13 cellular contexts compared by ENCODE assay signal in genomic region chr2:58734365-58734764, GRCh38.
DNase-seq lines count a peak whose midpoint lies in the region; ATAC-seq, FAIRE-seq and TF ChIP-seq lines count a peak whose summit lies in the region.
"Had no signal": no experiment of that assay in that cellular context is flagged by ENCODE, and none has a peak within 500 bp of the region (broad histone marks: within the 10 kb centered on the region; RNA-seq: fewer than 3 reads in every experiment).

No MANE protein-coding gene starts in this region.

- H3K9me1 ChIP-seq in K562 (ENCODE audit: control insufficient read depth, insufficient read depth, low read length): no peaks in the 10 kb centered on the region

- ATAC-seq in K562 (peak; percentile 10; the same call in 1 of the 3 replicates), GM19351 (IDR thresholded peaks at IDR 0.05; ENCODE audit: unreplicated experiment) (no peak)
- ATAC-seq: esophagus mucosa had no signal

- H3K4me3 ChIP-seq in K562 (no peak overlapping the region), trophoblast cell (ENCODE audit: low read depth, low read length) (no peak overlapping the region)

- no peak overlapping the region for H4K91ac ChIP-seq in trophoblast cell (ENCODE audit: low read depth, low read length)

- H3K9ac ChIP-seq in K562 (ENCODE audit: insufficient read depth in 1 of 2, low read depth in 2 of 2, low read length in 2 of 2) (no peak overlapping the region), trophoblast cell (ENCODE audit: low read length) (no peak overlapping the region)

- H2BK5ac ChIP-seq in trophoblast cell (ENCODE audit: low read depth, low read length, poor library complexity): no peak overlapping the region

- H3K27me3 ChIP-seq in K562 (ENCODE audit: control insufficient read depth in 2 of 2, insufficient read depth in 2 of 2, low read length in 2 of 2) (no peaks in the 10 kb centered on the region), trophoblast cell (ENCODE audit: insufficient read depth, low read length) (no peaks in the 10 kb centered on the region)

- peaks cover 0 to 59% of the 10 kb centered on the region in 2 experiments; a peak in 4 of 5 replicates for H3K4me1 ChIP-seq in K562 (replicated peaks in 1 of 2; ENCODE audit: control insufficient read depth in 2 of 2, insufficient read depth in 2 of 2, low read length in 2 of 2)
- H3K4me1 ChIP-seq in trophoblast cell (ENCODE audit: control insufficient read depth in 1 of 2, insufficient read depth in 2 of 2, low read length in 2 of 2): no peaks in the 10 kb centered on the region

- H4K8ac ChIP-seq in trophoblast cell (ENCODE audit: low read depth, low read length): no peak overlapping the region

- H2AK5ac ChIP-seq in trophoblast cell (ENCODE audit: low read length): no peak overlapping the region

- in situ Hi-C loops in K562 (cut with MboI): no loop called here
- in situ Hi-C loops in GM13977 (cut with MboI; ENCODE audit: low pct_unique_long_range_greater_than_20kb, low sequenced_read_pairs, unreplicated experiment): no loop called here

- H2AFZ ChIP-seq in K562 (ENCODE audit: low read depth, low read length) (peak overlapping the region; percentile 69), trophoblast cell (ENCODE audit: insufficient read depth, low read length, poor library complexity) (no peak overlapping the region)

- DNase-seq in NCI-H2196 treated with DMSO at 0.1 percent for 48 hours (lab: John Stamatoyannopoulos, UW; ENCODE audit: unreplicated experiment): peak; percentile 19
- no peak for DNase-seq in NCI-H2196 (lab: John Stamatoyannopoulos, UW; ENCODE audit: unreplicated experiment)
- DNase-seq in NCI-H146 (lab: John Stamatoyannopoulos, UW): peak; percentile 83
- peak in 1 of 4 experiments; percentile 35 for DNase-seq in K562 (ENCODE audit: extremely low read depth in 1 of 4, low spot score in 3 of 4)
- peak; percentile 36 to 85 for DNase-seq in trophoblast cell
- DNase-seq in GM13977 (ENCODE audit: low spot score): no peak
- no peak for DNase-seq in inferior parietal cortex (ENCODE audit: extremely low spot score)
- DNase-seq: cerebellar nuclear complex; Kasumi-1; NK-92 treated with Interleukin-12 subunit alpha and Interleukin-12 subunit beta, amount 100 ng/mL, for 24 hours; stimulated activated CD4-positive, alpha-beta T cell treated with anti-CD3 and anti-CD28 coated beads, Interleukin-1b, Interleukin-23, amount 100 ng/mL, for 48 hours had no signal

- H2BK120ac ChIP-seq in trophoblast cell (ENCODE audit: insufficient read depth, low read length, poor library complexity): no peak overlapping the region

- TF ChIP-seq EP300 in K562 (IDR thresholded peaks at IDR 0.05; ENCODE audit: low read length): peak; percentile 28; the same call in 1 of the 2 replicates

- POLR2A ChIA-PET in K562 (lab: Yijun Ruan, JAX): no interaction called here

- H3K18ac ChIP-seq in trophoblast cell (ENCODE audit: low read length): no peak overlapping the region

- no peak overlapping the region for H3K23ac ChIP-seq in trophoblast cell (ENCODE audit: low read length)

- intact Hi-C loops in K562 (cut with micrococcal nuclease): no loop called here

- H2BK12ac ChIP-seq in trophoblast cell (ENCODE audit: low read length): no peak overlapping the region

- TF ChIP-seq CTCF in K562 (IDR thresholded peaks at IDR 0.05 in 2 of 3, conservative IDR thresholded peaks at IDR 0.05 in 1 of 3; ENCODE audit: insufficient read depth in 2 of 3, low read depth in 1 of 3, low read length in 3 of 3) (no peak), GM13977 (IDR thresholded peaks at IDR 0.05; ENCODE audit: extremely low read depth, insufficient read depth, missing control alignments) (no peak)

- H4K12ac ChIP-seq in trophoblast cell (ENCODE audit: low read depth, low read length): no peak overlapping the region

- WGBS in K562 (ENCODE audit: insufficient coverage, low coverage, missing lambda C conversion rate): 0% methylated on average over 1 of the region's 1 CpG
- WGBS in trophoblast cell (ENCODE audit: extremely low coverage, insufficient coverage, insufficient read length): no CpG with 5 or more reads among the region's 1 CpG

- H3K27ac ChIP-seq in K562 (ENCODE audit: extremely low read depth, low read depth, low read length) (peak overlapping the region; percentile 42), trophoblast cell (ENCODE audit: low read depth, low read length) (no peak overlapping the region)

- BruUV-seq in K562 (replicated peaks; lab: Mats Ljungman, UMichigan): no TSS peak

- no peaks in the 10 kb centered on the region for H4K20me1 ChIP-seq in K562 (replicated peaks; ENCODE audit: control insufficient read depth, insufficient read depth, low read length)

- FAIRE-seq in K562 (lab: Jason Lieb, UNC): peak; percentile 51

- TF ChIP-seq POLR2A in K562 (conservative IDR thresholded peaks at IDR 0.05): no peak

- no peaks in the 10 kb centered on the region for H3K9me3 ChIP-seq in K562 (replicated peaks; ENCODE audit: control insufficient read depth, insufficient read depth, low read depth, low read length)
- no peaks in the 10 kb centered on the region for H3K9me3 ChIP-seq in trophoblast cell (ENCODE audit: insufficient read depth, low read depth, low read length)

- H3K36me3 ChIP-seq in K562 (ENCODE audit: control insufficient read depth, insufficient read depth, low read length) (no peaks in the 10 kb centered on the region), trophoblast cell (ENCODE audit: control insufficient read depth in 1 of 2, insufficient read depth in 2 of 2, low read length in 2 of 2) (no peaks in the 10 kb centered on the region)

- H3K4me2 ChIP-seq in K562 (ENCODE audit: insufficient read depth, low read length) (no peak overlapping the region), trophoblast cell (ENCODE audit: low read length) (no peak overlapping the region)

- CTCF ChIA-PET in K562 (lab: Yijun Ruan, JAX; ENCODE audit: low intra/inter-chr PET ratio): no interaction called here

- TF ChIP-seq RAD21 in K562 (CRISPR knock-in tag; conservative IDR thresholded peaks at IDR 0.05 in 1 of 2, IDR thresholded peaks at IDR 0.05 in 1 of 2): no peak

- H3K4ac ChIP-seq in trophoblast cell (ENCODE audit: low read depth, low read length): no peak overlapping the region

- no peak overlapping the region for H3K14ac ChIP-seq in trophoblast cell (ENCODE audit: low read length)

- no peaks in the 10 kb centered on the region for H3K79me1 ChIP-seq in trophoblast cell (ENCODE audit: low read length)

- H3K79me2 ChIP-seq in K562 (ENCODE audit: control insufficient read depth, insufficient read depth, low read length) (no peaks in the 10 kb centered on the region), trophoblast cell (ENCODE audit: control insufficient read depth, insufficient read depth, low read length, poor library complexity) (no peaks in the 10 kb centered on the region)

TF ChIP-seq in K562, 482 proteins besides CTCF, POLR2A, EP300 and RAD21 (continues in another document):
- peak; percentile 78 for TF ChIP-seq JUN (IDR thresholded peaks at IDR 0.05; ENCODE audit: borderline replicate concordance, low read depth, low read length)
- no peak for TF ChIP-seq JUN (CRISPR knock-in tag; IDR thresholded peaks at IDR 0.05; ENCODE audit: borderline replicate concordance)
- TF ChIP-seq ZEB2 (IDR thresholded peaks at IDR 0.05): peak; percentile 58
- TF ChIP-seq ARID3A (IDR thresholded peaks at IDR 0.05; ENCODE audit: borderline replicate concordance, low read depth, low read length): 0 out of 2 replicates have a peak, but pooled peaks have one; percentile 32
- TF ChIP-seq NR2C1 (IDR thresholded peaks at IDR 0.05): no peak
- 0 out of 2 replicates have a peak, but pooled peaks have one; percentile 34 for TF ChIP-seq NR2C1 (tag; IDR thresholded peaks at IDR 0.05)
- TF ChIP-seq ZNF717 (CRISPR knock-in tag; IDR thresholded peaks at IDR 0.05): no peak
- peak; percentile 64; the same call in 1 of the 2 replicates for TF ChIP-seq JUND (IDR thresholded peaks at IDR 0.05; ENCODE audit: borderline replicate concordance, low read depth, low read length)
- TF ChIP-seq JUND (tag; IDR thresholded peaks at IDR 0.05; ENCODE audit: borderline replicate concordance, low read depth, low read length): peak; percentile 65; the same call in 2 of the 3 replicates
- peak; percentile 51; the same call in 1 of the 2 replicates for TF ChIP-seq SOX6 (IDR thresholded peaks at IDR 0.05)
- no peak for TF ChIP-seq PML (IDR thresholded peaks at IDR 0.05; ENCODE audit: low read length)
- TF ChIP-seq LCOR (CRISPR knock-in tag; IDR thresholded peaks at IDR 0.05): no peak
- 0 out of 4 replicates have a peak, but pooled peaks of 1 of the 2 experiments have one; percentile 12 for TF ChIP-seq RCOR1 (IDR thresholded peaks at IDR 0.05; ENCODE audit: borderline replicate concordance in 1 of 2, low read depth in 2 of 2, low read length in 2 of 2)
- peak; percentile 49 for TF ChIP-seq MEIS2 (IDR thresholded peaks at IDR 0.05; ENCODE audit: partially characterized antibody)
- peak; percentile 50 for TF ChIP-seq NFE2 (IDR thresholded peaks at IDR 0.05; ENCODE audit: low read depth)
- peak; percentile 54; the same call in 1 of the 2 replicates for TF ChIP-seq ARID1B (IDR thresholded peaks at IDR 0.05)
- peak; percentile 85 to 86 for TF ChIP-seq FOXK2 (conservative IDR thresholded peaks at IDR 0.05 in 1 of 2, IDR thresholded peaks at IDR 0.05 in 1 of 2; ENCODE audit: low read depth in 2 of 2)
- no peak for TF ChIP-seq HDAC6 (IDR thresholded peaks at IDR 0.05; ENCODE audit: low read depth, low read length)
- no peak for TF ChIP-seq HDAC8 (tag; IDR thresholded peaks at IDR 0.05)
- TF ChIP-seq CBX1 (IDR thresholded peaks at IDR 0.05; ENCODE audit: low read depth): no peak
- TF ChIP-seq DPF2 (IDR thresholded peaks at IDR 0.05): 0 out of 2 replicates have a peak, but pooled peaks have one; percentile 37
- no peak for TF ChIP-seq FIP1L1 (IDR thresholded peaks at IDR 0.05; ENCODE audit: low read depth, low read length, poor library complexity, severe bottlenecking)
- no peak for TF ChIP-seq XRCC5 (IDR thresholded peaks at IDR 0.05; ENCODE audit: low read depth, low read length)
- 0 out of 2 replicates have a peak, but pooled peaks have one; percentile 39 for TF ChIP-seq SMARCE1 (IDR thresholded peaks at IDR 0.05)

Comparison
In these comparisons a context has a peak if more than half of its experiments do, and no peak if none do; other contexts are left out.
1. DNase-seq: peak in NCI-H2196 treated with DMSO at 0.1 percent for 48 hours (single experiment), NCI-H146 (single experiment) and trophoblast cell (2 of 2); none in NCI-H2196 (single experiment), GM13977 (single experiment) and inferior parietal cortex (single experiment).